Comparison of ENCODE assay signal across 8 cellular contexts in genomic region chr1:43858324-43858723, GRCh38.
A peak's percentile ranks its signal among the peaks of the same experiment; 100 is the strongest.
DNase-seq lines count a peak whose midpoint lies in the region; ATAC-seq and TF ChIP-seq lines count a peak whose summit lies in the region.

No MANE protein-coding gene starts in this region.

- POLR2A ChIA-PET in CD4-positive, alpha-beta T cell (lab: Charles Lee) = no interaction called here
- POLR2A ChIA-PET in naive thymus-derived CD8-positive, alpha-beta T cell (lab: Charles Lee) = no interaction called here

- H3K27ac ChIP-seq in fibroblast of lung (ENCODE audit: insufficient read depth, low read length) = no peak overlapping the region
- no peak overlapping the region for H3K27ac ChIP-seq in CD4-positive, alpha-beta T cell (ENCODE audit: low read depth, low read length)

- H3K9me3 ChIP-seq in fibroblast of lung (ENCODE audit: control insufficient read depth, insufficient read depth, low read depth, low read length) = no peaks in the 10 kb centered on the region
- H3K9me3 ChIP-seq in CD4-positive, alpha-beta T cell (ENCODE audit: control insufficient read depth, low read length) = no peaks in the 10 kb centered on the region

- H3K36me3 ChIP-seq in fibroblast of lung (ENCODE audit: control insufficient read depth, insufficient read depth, low read length) = no peaks in the 10 kb centered on the region

- CTCF ChIA-PET in CD4-positive, alpha-beta T cell (lab: Charles Lee) = no interaction called here

- H3K9me3 Mint-ChIP-seq in CD4-positive, alpha-beta T cell = no peaks in the 10 kb centered on the region
- H3K9me3 Mint-ChIP-seq in naive thymus-derived CD8-positive, alpha-beta T cell = no peaks in the 10 kb centered on the region

- H3K9ac ChIP-seq in fibroblast of lung (ENCODE audit: insufficient read depth, low read length) = no peak overlapping the region

- H3K27ac Mint-ChIP-seq in CD4-positive, alpha-beta T cell = no peak overlapping the region
- H3K27ac Mint-ChIP-seq in naive thymus-derived CD8-positive, alpha-beta T cell = no peak overlapping the region

- no peaks in the 10 kb centered on the region for H3K27me3 ChIP-seq in fibroblast of lung (ENCODE audit: control insufficient read depth, insufficient read depth, low read length)
- no peaks in the 10 kb centered on the region for H3K27me3 ChIP-seq in CD4-positive, alpha-beta T cell (ENCODE audit: control insufficient read depth, insufficient read depth, low read length)

- H2AFZ ChIP-seq in fibroblast of lung (ENCODE audit: low read length) = no peak overlapping the region

- no peaks in the 10 kb centered on the region for H4K20me1 ChIP-seq in fibroblast of lung (ENCODE audit: control insufficient read depth, extremely low read depth, insufficient read depth, low read length)

- ATAC-seq in CD4-positive, alpha-beta T cell (ENCODE audit: poor library complexity) = no peak
- no peak for ATAC-seq in naive thymus-derived CD8-positive, alpha-beta T cell
- ATAC-seq in HG03280 (IDR thresholded peaks at IDR 0.05; ENCODE audit: unreplicated experiment) = no peak
- ATAC-seq in HG03095 (IDR thresholded peaks at IDR 0.05; ENCODE audit: unreplicated experiment) = no peak

- H3K4me2 ChIP-seq in fibroblast of lung (ENCODE audit: extremely low read depth, insufficient read depth, low read length) = peak overlapping the region; percentile 30

- peaks cover 18% of the 10 kb centered on the region for H3K4me1 ChIP-seq in fibroblast of lung (ENCODE audit: control insufficient read depth, extremely low read depth, insufficient read depth, low read length)

- peak; percentile 90 for DNase-seq in GM04504 (ENCODE audit: low read depth)
- peak; percentile 97 to 100 for DNase-seq in fibroblast of lung (ENCODE audit: low read depth in 2 of 2)
- peak; percentile 31 for DNase-seq in pons (ENCODE audit: low spot score)
- no peak for DNase-seq in CD4-positive, alpha-beta T cell
- no peak for DNase-seq in naive thymus-derived CD8-positive, alpha-beta T cell

- peaks cover 8% of the 10 kb centered on the region for H3K4me1 Mint-ChIP-seq in CD4-positive, alpha-beta T cell (ENCODE audit: low read depth)
- peaks cover 10 to 16% (median 11%) of the 10 kb centered on the region in 4 donors for H3K4me1 Mint-ChIP-seq in naive thymus-derived CD8-positive, alpha-beta T cell

- intact Hi-C loops in CD4-positive, alpha-beta T cell (cut with DNase I, micrococcal nuclease) = no loop called here

- no peaks in the 10 kb centered on the region for H3K27me3 Mint-ChIP-seq in CD4-positive, alpha-beta T cell
- H3K27me3 Mint-ChIP-seq in naive thymus-derived CD8-positive, alpha-beta T cell = no peaks in the 10 kb centered on the region

- no peak overlapping the region for H3K4me3 ChIP-seq in fibroblast of lung (replicated peaks in 1 of 4; ENCODE audit: control extremely low read depth in 1 of 4, insufficient read depth in 1 of 4, low read depth in 3 of 4, low read length in 4 of 4)

- H3K36me3 Mint-ChIP-seq in CD4-positive, alpha-beta T cell (ENCODE audit: low read depth) = peaks cover 22% of the 10 kb centered on the region
- peaks cover 7 to 32% (median 18%) of the 10 kb centered on the region in 3 donors for H3K36me3 Mint-ChIP-seq in naive thymus-derived CD8-positive, alpha-beta T cell

- TF ChIP-seq CTCF in fibroblast of lung (conservative IDR thresholded peaks at IDR 0.05 in 1 of 2, IDR thresholded peaks at IDR 0.05 in 1 of 2; ENCODE audit: low read depth in 1 of 2, low read length in 2 of 2) = no peak
- no peak for TF ChIP-seq CTCF in CD4-positive, alpha-beta T cell (IDR thresholded peaks at IDR 0.05)

- no peak overlapping the region for H3K4me3 Mint-ChIP-seq in CD4-positive, alpha-beta T cell
- no peak overlapping the region for H3K4me3 Mint-ChIP-seq in naive thymus-derived CD8-positive, alpha-beta T cell

- no peaks in the 10 kb centered on the region for H3K79me2 ChIP-seq in fibroblast of lung (ENCODE audit: control insufficient read depth, insufficient read depth, low read length)

TF ChIP-seq in PFSK-1, 5 proteins besides CTCF, POLR2A, EP300 and RAD21:
- no peak for TF ChIP-seq FOXP2 (optimal IDR thresholded peaks at IDR 0.05; ENCODE audit: borderline replicate concordance, extremely low read depth, extremely low read length, insufficient read depth)
- 0 out of 2 replicates have a peak, but pooled peaks have one; percentile 46 for TF ChIP-seq SIN3A (IDR thresholded peaks at IDR 0.05; ENCODE audit: borderline replicate concordance, insufficient read depth, low read length)
- TF ChIP-seq TAF1 (IDR thresholded peaks at IDR 0.05; ENCODE audit: borderline replicate concordance, insufficient read depth, low read length) = no peak
- TF ChIP-seq REST (IDR thresholded peaks at IDR 0.05; ENCODE audit: insufficient read depth in 1 of 2, low read depth in 2 of 2, low read length in 2 of 2) = no peak

Comparison
In these comparisons a context has a peak if more than half of its experiments do, and no peak if none do; other contexts are left out.
1. DNase-seq: peak in GM04504 (single experiment), fibroblast of lung (2 of 2) and pons (single experiment); none in CD4-positive, alpha-beta T cell (0 of 10) and naive thymus-derived CD8-positive, alpha-beta T cell (0 of 10).